ENCODE assay signal across 7 cellular contexts in the genomic region with DNA sequence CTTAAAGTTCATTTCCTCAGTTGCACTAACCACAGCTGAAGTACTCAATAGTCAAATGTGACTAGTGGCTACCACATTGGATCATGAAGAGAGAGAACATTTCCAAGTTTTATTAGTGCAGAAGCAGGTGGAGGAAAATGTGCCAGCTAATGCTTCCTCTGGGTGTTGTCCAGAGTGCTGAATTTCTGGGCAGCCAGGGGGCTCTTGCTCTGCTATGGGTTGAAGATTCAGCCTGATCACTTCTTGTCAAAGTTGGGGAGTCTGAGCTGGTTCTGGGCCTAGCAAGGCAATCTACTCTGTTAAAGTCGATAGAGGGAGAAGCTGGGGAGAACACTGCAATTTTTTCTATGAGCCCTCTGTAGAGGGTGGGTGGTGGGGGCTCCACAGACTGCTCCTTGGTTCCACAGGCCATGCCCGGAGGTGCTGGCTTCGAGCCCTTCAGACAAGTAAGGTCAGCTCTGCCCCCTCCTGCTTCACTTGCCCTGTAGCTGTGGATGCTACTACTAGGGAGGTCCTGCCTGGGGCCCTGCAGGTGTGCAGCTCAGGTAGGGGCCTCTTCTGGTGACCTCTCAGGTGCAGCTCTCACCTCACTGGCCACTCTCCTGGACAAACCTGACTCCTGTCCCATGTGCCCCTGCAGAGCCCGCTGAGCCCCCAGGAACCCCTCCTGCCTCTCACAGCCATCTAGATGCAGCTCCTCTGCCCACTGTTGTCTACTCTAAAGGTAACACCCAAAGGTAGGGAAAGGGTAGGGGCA. TPM values are rescaled to one million over a fixed set of nuclear protein-coding genes. Genes with fewer than 3 reads are reported as not detected.
DNase-seq lines count a peak whose midpoint lies in the region; ATAC-seq and TF ChIP-seq lines count a peak whose summit lies in the region.
"Had no signal": no experiment of that assay in that cellular context is flagged by ENCODE, and none has a peak within 500 bp of the region (broad histone marks: within the 10 kb centered on the region; RNA-seq: fewer than 3 reads in every experiment).

No MANE protein-coding gene starts in this region.

- H3K4me1 ChIP-seq in RWPE2 (ENCODE audit: insufficient read depth, poor library complexity, severe bottlenecking) (no peaks in the 10 kb centered on the region), gastrocnemius medialis (no peaks in the 10 kb centered on the region)
- H3K4me1 ChIP-seq: HAP-1 had no signal

- no peaks in the 10 kb centered on the region for H3K27me3 ChIP-seq in RWPE2 (ENCODE audit: insufficient read depth, poor library complexity, severe bottlenecking)
- H3K27me3 ChIP-seq in gastrocnemius medialis, result no peaks in the 10 kb centered on the region

- no peak overlapping the region for H3K4me3 ChIP-seq in RWPE2 (ENCODE audit: severe bottlenecking)
- H3K4me3 ChIP-seq in gastrocnemius medialis, result no peak overlapping the region
- H3K4me3 ChIP-seq: HAP-1, tibial nerve had no signal

- H3K9me3 ChIP-seq in RWPE2 (ENCODE audit: severe bottlenecking), result no peaks in the 10 kb centered on the region
- no peaks in the 10 kb centered on the region for H3K9me3 ChIP-seq in gastrocnemius medialis
- H3K9me3 ChIP-seq: HAP-1, tibial nerve had no signal

- TF ChIP-seq POLR2A in gastrocnemius medialis (IDR thresholded peaks at IDR 0.05), result no peak

- H3K36me3 ChIP-seq in RWPE2 (ENCODE audit: low read depth) (peaks cover 25% of the 10 kb centered on the region), gastrocnemius medialis (peaks cover 0 to 34% of the 10 kb centered on the region in 2 donors)

- TF ChIP-seq CTCF in RWPE2 (IDR thresholded peaks at IDR 0.05; ENCODE audit: poor library complexity, severe bottlenecking) (no peak), gastrocnemius medialis (IDR thresholded peaks at IDR 0.05 in 4 of 5, conservative IDR thresholded peaks at IDR 0.05 in 1 of 5) (no peak)

- ATAC-seq in RWPE2 (ENCODE audit: low read depth), result peak; percentile 24; the same call in 1 of the 3 replicates
- no peak for ATAC-seq in gastrocnemius medialis

- in situ Hi-C loops in ACHN (cut with HindIII; ENCODE audit: low pct_ligation_motif_present, low pct_unique_long_range_greater_than_20kb, low sequenced_read_pairs), result no loop called here
- in situ Hi-C loops in gastrocnemius medialis (cut with MboI; ENCODE audit: low sequenced_read_pairs in 4 of 4), result loop anchor here in 2 of 4 donors (10.0 to 25.0 kb wide), 3 partner anchors 96 to 353 kb away; a partner anchor contains a TSS

- intact Hi-C loops in gastrocnemius medialis (cut with DNase I; ENCODE audit: low total_unique reads), result no loop called here

- H3K27ac ChIP-seq in RWPE2 (ENCODE audit: poor library complexity, severe bottlenecking) (no peak overlapping the region), gastrocnemius medialis (no peak overlapping the region)
- H3K27ac ChIP-seq: tibial nerve had no signal

- DNase-seq in ACHN (peak; percentile 50), RWPE2 (ENCODE audit: low spot score) (peak; percentile 57), gastrocnemius medialis (no peak), NCI-H1694 (lab: John Stamatoyannopoulos, UW) (no peak)
- DNase-seq: NCI-H2081 treated with DMSO at 0.1 percent for 48 hours had no signal

RNA-seq across cellular contexts. Expression of a gene that starts 8.2 kb away (rescaled TPM):
- total RNA-seq in gastrocnemius medialis, result 10 to 100 TPM; 35.0 to 58.1 (median 50.1) TPM

RNA-seq across cellular contexts. Expression of a gene that starts 8.9 kb away (rescaled TPM):
- total RNA-seq in gastrocnemius medialis, result 10 to 100 TPM in 2 of 4 donors, 1 to 10 TPM in 2; 5.7 to 14.6 (median 8.5) TPM

RNA-seq across cellular contexts. Expression of a gene that starts 11.2 kb away (rescaled TPM):
- total RNA-seq in gastrocnemius medialis, result not detected

RNA-seq across cellular contexts. Expression of a gene that starts 20.8 kb away (rescaled TPM):
- not detected for total RNA-seq in gastrocnemius medialis
- total RNA-seq: tibial nerve had no signal

RNA-seq across cellular contexts. Expression of a gene that starts 35.3 kb away (rescaled TPM):
- not detected for total RNA-seq in gastrocnemius medialis
- total RNA-seq: tibial nerve had no signal

Comparison
In these comparisons a context has a peak if more than half of its experiments do, and no peak if none do; other contexts are left out.
1. DNase-seq: peak in ACHN (single experiment) and RWPE2 (single experiment); none in gastrocnemius medialis (0 of 2) and NCI-H1694 (single experiment).